ENCODE assay signal across 31 cellular contexts in the genomic region with DNA sequence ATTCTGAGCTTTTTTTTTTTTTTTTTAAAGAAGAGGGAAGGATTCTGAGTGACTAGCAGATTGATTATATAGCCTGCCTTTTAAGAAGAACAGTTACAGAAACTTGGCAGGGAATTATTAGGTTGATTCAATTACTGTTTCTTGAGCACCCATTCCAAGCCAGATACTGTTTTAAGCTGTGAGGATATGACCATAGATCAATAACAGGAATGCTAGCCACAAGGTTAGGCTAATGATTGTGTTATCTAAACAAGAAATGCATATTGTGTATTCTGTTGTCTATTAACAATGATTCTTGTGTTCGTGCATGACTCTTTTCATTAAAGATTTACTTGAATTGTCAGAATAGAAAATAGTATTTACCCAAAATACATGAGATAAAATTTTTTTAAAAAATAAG.
"Had no signal": no experiment of that assay in that cellular context is flagged by ENCODE, and none has a peak within 500 bp of the region (broad histone marks: within the 10 kb centered on the region; RNA-seq: fewer than 3 reads in every experiment).

No MANE protein-coding gene starts in this region.

- DNase-seq: activated B cell treated with CpG ODN at 0.5 μM for 24 hours; activated CD4-positive, alpha-beta T cell treated with anti-CD3 and anti-CD28 coated beads for 48 hours; activated CD4-positive, alpha-beta T cell treated with anti-CD3 and anti-CD28 coated beads, Interleukin-2, amount 50 U/mL, for 1 hour; activated CD4-positive, alpha-beta T cell treated with anti-CD3 and anti-CD28 coated beads, Interleukin-2, amount 50 U/mL, for 48 hours; activated CD8-positive, alpha-beta memory T cell treated with anti-CD3 and anti-CD28 coated beads for 24 hours; activated CD8-positive, alpha-beta T cell treated with anti-CD3 and anti-CD28 coated beads for 36 hours; activated effector memory CD4-positive, alpha-beta T cell treated with Interleukin-2 at 50 U/mL for 16 hours; activated gamma-delta T cell treated with Interleukin-2 at 50 U/mL for 16 hours; activated naive CD4-positive, alpha-beta T cell treated with anti-CD3 and anti-CD28 coated beads, Interleukin-2, amount 50 U/mL, for 16 hours; activated naive CD4-positive, alpha-beta T cell treated with Interleukin-2 at 50 U/mL for 16 hours; activated T-cell treated with anti-CD3 and anti-CD28 coated beads, Interleukin-2, amount 50 U/mL, for 4 hours; amniotic stem cell; anterior cingulate cortex; caudate nucleus; cerebellar nuclear complex; colonic mucosa; effector CD8-positive, alpha-beta T cell; foreskin keratinocyte; gastrocnemius medialis; glutamatergic neuron; T-helper 1 cell; T-helper 17 cell; T1000; WERI-Rb-1 had no signal

- FAIRE-seq: astrocyte, endometrium, endothelial cell of umbilical vein had no signal

- H3K27me3 ChIP-seq: colonic mucosa, foreskin keratinocyte, gastrocnemius medialis had no signal

- H3K4me1 ChIP-seq: colonic mucosa, foreskin keratinocyte, gastrocnemius medialis had no signal

- H3K27ac ChIP-seq: colonic mucosa, epithelial cell of prostate, foreskin keratinocyte, gastrocnemius medialis, WERI-Rb-1 had no signal

- H3K4me3 ChIP-seq: colonic mucosa, gastrocnemius medialis had no signal

- H3K36me3 ChIP-seq: colonic mucosa, gastrocnemius medialis, WERI-Rb-1 had no signal

- ATAC-seq: activated CD4-positive, CD25-positive, alpha-beta regulatory T cell treated with anti-CD3 and anti-CD28 coated beads, Interleukin-2, amount 50 U/mL, for 24 hours; activated CD8-positive, alpha-beta T cell treated with anti-CD3 and anti-CD28 coated beads for 36 hours; activated T-cell treated with anti-CD3 and anti-CD28 coated beads, Interleukin-2, amount 50 U/mL, for 4 hours; activated T-helper 17 cell treated with anti-CD3 and anti-CD28 coated beads, Interleukin-2, amount 50 U/mL, for 72 hours; esophagus mucosa; foreskin keratinocyte; gastrocnemius medialis; T-helper 17 cell had no signal

- H3K9me3 ChIP-seq: colonic mucosa, gastrocnemius medialis had no signal
